Comparison of ENCODE assay signal across 27 cellular contexts in genomic region chr15:83185561-83185960, GRCh38.
"Had no signal": no experiment of that assay in that cellular context is flagged by ENCODE, and none has a peak within 500 bp of the region (broad histone marks: within the 10 kb centered on the region; RNA-seq: fewer than 3 reads in every experiment).

No MANE protein-coding gene starts in this region.

- H3K4me3 ChIP-seq: stomach, suprapubic skin, testis, thoracic aorta, thyroid gland, tibial artery, tibial nerve, transverse colon, upper lobe of left lung, upper lobe of right lung, uterus, vagina had no signal

- H3K4me1 ChIP-seq: stomach, suprapubic skin, testis, thyroid gland, tibial artery, tibial nerve, transverse colon, upper lobe of left lung, upper lobe of right lung, uterus, vagina had no signal

- ATAC-seq: stimulated activated effector memory CD8-positive, alpha-beta T cell treated with anti-CD3 and anti-CD28 coated beads, Interleukin-12 subunit alpha, Interleukin-12 subunit beta, amount 100 ng/mL, for 72 hours; stimulated activated memory B cell treated with anti-CD40 and anti-IgM and Interleukin-4, amounts not matched to agents 10 μg/mL and 1 μg/mL and 100 μg/mL, for 72 hours; stimulated activated naive B cell treated with anti-CD40 and anti-IgM and Interleukin-4, amounts not matched to agents 10 μg/mL and 1 μg/mL and 100 μg/mL, for 72 hours; stimulated activated naive CD8-positive, alpha-beta T cell treated with anti-CD3 and anti-CD28 coated beads, Interleukin-15, amount 100 ng/mL, for 72 hours; stimulated activated naive CD8-positive, alpha-beta T cell treated with anti-CD3 and anti-CD28 coated beads, Interleukin-15, Interleukin-2, amounts not matched to agents 100 U/mL and 50 U/mL, for 24 hours; upper lobe of right lung had no signal

- H3K27ac ChIP-seq: stomach, suprapubic skin, testis, thoracic aorta, thyroid gland, tibial artery, tibial nerve, transverse colon, upper lobe of left lung, upper lobe of right lung, uterus, vagina had no signal

- H3K27me3 ChIP-seq: stomach, suprapubic skin, testis, thyroid gland, tibial artery, tibial nerve, transverse colon, upper lobe of left lung, upper lobe of right lung, uterus, vagina had no signal

- H3K36me3 ChIP-seq: stomach, suprapubic skin, thoracic aorta, thyroid gland, tibial artery, tibial nerve, transverse colon, upper lobe of left lung, upper lobe of right lung, uterus, vagina had no signal

- H3K9me3 ChIP-seq: stomach, suprapubic skin, testis, thoracic aorta, thyroid gland, tibial artery, tibial nerve, transverse colon, upper lobe of left lung, upper lobe of right lung, uterus, vagina had no signal

- FAIRE-seq: urothelium cell line had no signal

- DNase-seq: stimulated activated CD4-positive, alpha-beta T cell treated with anti-CD3 and anti-CD28 coated beads, Interleukin-2, amount 100 ng/mL, for 48 hours; stimulated activated CD4-positive, alpha-beta T cell treated with anti-CD3 and anti-CD28 coated beads, Interleukin-4, amount 100 ng/mL, for 1 hour; stimulated activated CD4-positive, alpha-beta T cell treated with anti-CD3 and anti-CD28 coated beads, Interleukin-4, amount 100 ng/mL, for 24 hours; stimulated activated CD4-positive, alpha-beta T cell treated with anti-CD3 and anti-CD28 coated beads, Interleukin-4, amount 100 ng/mL, for 4 hours; stimulated activated CD8-positive, alpha-beta memory T cell treated with anti-CD3 and anti-CD28 coated beads, Interleukin-4, amount 100 ng/mL, for 48 hours; stimulated activated naive B cell treated with anti-CD40 and anti-IgM and Interleukin-4, amounts not matched to agents 10 μg/mL and 1 μg/mL and 100 μg/mL, for 72 hours; stimulated activated naive CD4-positive, alpha-beta T cell; stimulated activated naive CD4-positive, alpha-beta T cell treated with Interleukin-2 at 50 U/mL for 16 hours; stimulated activated naive CD8-positive, alpha-beta T cell treated with anti-CD3 and anti-CD28 coated beads, Interleukin-15, amount 100 ng/mL, for 72 hours; stimulated activated naive CD8-positive, alpha-beta T cell treated with anti-CD3 and anti-CD28 coated beads, Interleukin-15, Interleukin-2, amounts not matched to agents 100 U/mL and 50 U/mL, for 24 hours; stomach; substantia nigra; testis; thyroid gland; tibial artery; transverse colon; trophoblast cell; upper lobe of left lung; upper lobe of right lung; uterus had no signal
